Comparison of ENCODE assay signal across 8 cellular contexts in the genomic region with DNA sequence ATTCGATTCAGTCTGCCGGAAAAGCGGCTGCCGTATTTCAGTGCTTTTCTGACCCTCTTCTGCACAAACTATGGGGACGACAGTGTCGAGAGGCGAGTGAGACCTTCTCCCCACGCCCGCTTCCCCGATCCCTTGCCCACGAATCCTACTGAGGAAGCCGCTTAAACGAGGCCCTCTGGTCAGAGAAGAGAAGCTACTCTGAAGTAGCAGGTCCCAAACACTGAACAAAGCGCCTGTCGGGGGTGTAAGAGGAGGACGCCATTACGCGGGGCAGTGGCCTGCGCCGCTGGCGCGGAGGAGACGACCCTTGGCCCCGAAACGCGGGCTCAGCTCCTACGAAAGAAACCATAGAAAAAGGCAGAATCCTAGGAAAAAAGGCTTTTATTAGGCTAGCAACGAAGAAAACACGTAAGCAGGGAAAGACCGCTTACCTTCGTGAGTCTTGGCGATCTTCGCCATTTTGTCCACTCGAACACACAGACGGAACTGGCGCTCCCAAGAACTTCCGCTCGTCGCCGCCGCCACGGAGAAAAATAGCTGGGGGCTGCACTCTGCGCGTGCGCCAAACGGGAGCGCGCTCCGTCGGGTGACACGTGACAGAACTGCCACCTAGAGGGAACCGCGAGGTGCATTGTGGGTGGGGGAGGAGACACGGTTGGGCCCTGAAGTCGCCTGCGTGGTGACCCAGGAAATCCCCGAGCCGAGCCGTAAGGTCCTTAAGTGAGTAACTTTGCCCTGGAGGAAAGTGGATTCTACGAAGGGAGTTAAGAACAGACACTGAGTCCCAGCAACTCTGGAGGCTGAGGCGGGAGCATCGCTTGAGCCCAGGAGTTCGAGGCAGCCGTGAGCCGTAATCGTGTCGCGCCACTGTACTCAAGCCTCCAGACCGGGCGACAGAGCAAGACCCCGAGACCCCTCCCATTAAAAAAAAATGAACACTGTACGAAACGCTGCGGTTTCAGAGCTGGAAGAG.
DNase-seq lines count a peak whose midpoint lies in the region; ATAC-seq and TF ChIP-seq lines count a peak whose summit lies in the region.

A gene with protein sequence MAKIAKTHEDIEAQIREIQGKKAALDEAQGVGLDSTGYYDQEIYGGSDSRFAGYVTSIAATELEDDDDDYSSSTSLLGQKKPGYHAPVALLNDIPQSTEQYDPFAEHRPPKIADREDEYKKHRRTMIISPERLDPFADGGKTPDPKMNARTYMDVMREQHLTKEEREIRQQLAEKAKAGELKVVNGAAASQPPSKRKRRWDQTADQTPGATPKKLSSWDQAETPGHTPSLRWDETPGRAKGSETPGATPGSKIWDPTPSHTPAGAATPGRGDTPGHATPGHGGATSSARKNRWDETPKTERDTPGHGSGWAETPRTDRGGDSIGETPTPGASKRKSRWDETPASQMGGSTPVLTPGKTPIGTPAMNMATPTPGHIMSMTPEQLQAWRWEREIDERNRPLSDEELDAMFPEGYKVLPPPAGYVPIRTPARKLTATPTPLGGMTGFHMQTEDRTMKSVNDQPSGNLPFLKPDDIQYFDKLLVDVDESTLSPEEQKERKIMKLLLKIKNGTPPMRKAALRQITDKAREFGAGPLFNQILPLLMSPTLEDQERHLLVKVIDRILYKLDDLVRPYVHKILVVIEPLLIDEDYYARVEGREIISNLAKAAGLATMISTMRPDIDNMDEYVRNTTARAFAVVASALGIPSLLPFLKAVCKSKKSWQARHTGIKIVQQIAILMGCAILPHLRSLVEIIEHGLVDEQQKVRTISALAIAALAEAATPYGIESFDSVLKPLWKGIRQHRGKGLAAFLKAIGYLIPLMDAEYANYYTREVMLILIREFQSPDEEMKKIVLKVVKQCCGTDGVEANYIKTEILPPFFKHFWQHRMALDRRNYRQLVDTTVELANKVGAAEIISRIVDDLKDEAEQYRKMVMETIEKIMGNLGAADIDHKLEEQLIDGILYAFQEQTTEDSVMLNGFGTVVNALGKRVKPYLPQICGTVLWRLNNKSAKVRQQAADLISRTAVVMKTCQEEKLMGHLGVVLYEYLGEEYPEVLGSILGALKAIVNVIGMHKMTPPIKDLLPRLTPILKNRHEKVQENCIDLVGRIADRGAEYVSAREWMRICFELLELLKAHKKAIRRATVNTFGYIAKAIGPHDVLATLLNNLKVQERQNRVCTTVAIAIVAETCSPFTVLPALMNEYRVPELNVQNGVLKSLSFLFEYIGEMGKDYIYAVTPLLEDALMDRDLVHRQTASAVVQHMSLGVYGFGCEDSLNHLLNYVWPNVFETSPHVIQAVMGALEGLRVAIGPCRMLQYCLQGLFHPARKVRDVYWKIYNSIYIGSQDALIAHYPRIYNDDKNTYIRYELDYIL (minus strand): TSS at position 488 of the 973 bp plus-strand sequence. CDS start 29 bp downstream, at position 459.

- H2AFZ ChIP-seq in MM.1S (ENCODE audit: low read length), result peak within 1 kb of the TSS; percentile 83

- H3K9ac ChIP-seq in ES-I3 (ENCODE audit: low read depth, low read length) (peak within 1 kb of the TSS; percentile 95), MM.1S (ENCODE audit: low read length) (peak within 1 kb of the TSS; percentile 99)

- peak within 1 kb of the TSS; percentile 96 for H3K4me3 Mint-ChIP-seq in nephron progenitor cell
- peak within 1 kb of the TSS; percentile 85 to 91 for H3K4me3 Mint-ChIP-seq in stimulated activated naive CD8-positive, alpha-beta T cell treated with anti-CD3 and anti-CD28 coated beads, Interleukin-15, amount 100 ng/mL, for 72 hours

- H3K4me3 ChIP-seq in HAP-1, result peak within 1 kb of the TSS; percentile 98
- H3K4me3 ChIP-seq in MM.1S (ENCODE audit: low read length), result peak within 1 kb of the TSS; percentile 98

- H3K9me3 Mint-ChIP-seq in nephron progenitor cell, result no peaks in the 10 kb centered on the region
- no peaks in the 10 kb centered on the region for H3K9me3 Mint-ChIP-seq in stimulated activated naive CD8-positive, alpha-beta T cell treated with anti-CD3 and anti-CD28 coated beads, Interleukin-15, amount 100 ng/mL, for 72 hours

- peak; percentile 95 for ATAC-seq in stimulated activated naive CD8-positive, alpha-beta T cell treated with anti-CD3 and anti-CD28 coated beads, Interleukin-15, amount 100 ng/mL, for 72 hours

- H3K79me2 ChIP-seq in MM.1S (ENCODE audit: low read length), result peaks cover 57% of the 10 kb centered on the region

- peaks cover 13% of the 10 kb centered on the region for H3K36me3 Mint-ChIP-seq in nephron progenitor cell (ENCODE audit: low read depth)

- H3K27ac Mint-ChIP-seq in nephron progenitor cell, result peak within 1 kb of the TSS; percentile 100
- peak within 1 kb of the TSS; percentile 99 to 100 for H3K27ac Mint-ChIP-seq in stimulated activated naive CD8-positive, alpha-beta T cell treated with anti-CD3 and anti-CD28 coated beads, Interleukin-15, amount 100 ng/mL, for 72 hours

- H3K9me3 ChIP-seq in ES-I3 (ENCODE audit: control insufficient read depth, insufficient read depth, low read length) (no peaks in the 10 kb centered on the region), HAP-1 (no peaks in the 10 kb centered on the region), MM.1S (replicated peaks; ENCODE audit: insufficient read depth, low read length) (no peaks in the 10 kb centered on the region)

- H3K4me1 ChIP-seq in ES-I3 (ENCODE audit: insufficient read depth, low read length) (no peaks in the 10 kb centered on the region), HAP-1 (peaks cover 15% of the 10 kb centered on the region), MM.1S (ENCODE audit: low read length) (peaks cover 20% of the 10 kb centered on the region)

- TF ChIP-seq CTCF in MM.1S (IDR thresholded peaks at IDR 0.05; ENCODE audit: low read length), result no peak
- TF ChIP-seq CTCF in nephron progenitor cell (IDR thresholded peaks at IDR 0.05), result no peak

- peak within 1 kb of the TSS; percentile 85 for H3K27ac ChIP-seq in MM.1S (ENCODE audit: low read length)

- peaks cover 24% of the 10 kb centered on the region for H4K20me1 ChIP-seq in MM.1S (ENCODE audit: insufficient read depth, low read length)

- H3F3A ChIP-seq in MM.1S (ENCODE audit: insufficient read depth, low read length), result no peaks in the 10 kb centered on the region

- H3K27me3 Mint-ChIP-seq in nephron progenitor cell (ENCODE audit: low read depth, poor library complexity), result no peaks in the 10 kb centered on the region
- H3K27me3 Mint-ChIP-seq in stimulated activated naive CD8-positive, alpha-beta T cell treated with anti-CD3 and anti-CD28 coated beads, Interleukin-15, amount 100 ng/mL, for 72 hours, result no peaks in the 10 kb centered on the region

- H3K4me2 ChIP-seq in MM.1S (ENCODE audit: low read depth, low read length), result peak within 1 kb of the TSS; percentile 76

- H3K9me2 ChIP-seq in MM.1S (replicated peaks; ENCODE audit: insufficient read depth, low read length), result no peaks in the 10 kb centered on the region

- no peaks in the 10 kb centered on the region for H3K36me3 ChIP-seq in ES-I3 (ENCODE audit: insufficient read depth, low read length)
- peaks cover under 1% of the 10 kb centered on the region; the same call in 1 of the 2 replicates for H3K36me3 ChIP-seq in HAP-1 (replicated peaks)
- no peaks in the 10 kb centered on the region for H3K36me3 ChIP-seq in MM.1S (replicated peaks; ENCODE audit: insufficient read depth, low read length)

- H3K27me3 ChIP-seq in HAP-1 (ENCODE audit: low read depth) (no peaks in the 10 kb centered on the region), MM.1S (replicated peaks; ENCODE audit: insufficient read depth, low read length) (no peaks in the 10 kb centered on the region)

- in situ Hi-C loops in HAP-1 (cut with MboI; ENCODE audit: low sequenced_read_pairs), result loop anchor here (10.0 kb wide), 1 partner anchor 270 kb away; the partner anchor contains the start of gene MARS2

- DNase-seq in HAP-1 (ENCODE audit: low spot score in 2 of 2) (peak; percentile 94 to 99), MM.1S (peak; percentile 99), SIG-M5 (lab: John Stamatoyannopoulos, UW) (peak; percentile 82), activated gamma-delta T cell (lab: John Stamatoyannopoulos, UW) (peak; percentile 95), fibroblast of the conjunctiva (ENCODE audit: low read depth) (peak; percentile 95), nephron progenitor cell (peak; percentile 97)
- peak; percentile 99 to 100 for DNase-seq in stimulated activated naive CD8-positive, alpha-beta T cell treated with anti-CD3 and anti-CD28 coated beads, Interleukin-15, amount 100 ng/mL, for 72 hours

- H3K4me1 Mint-ChIP-seq in nephron progenitor cell, result peaks cover 50% of the 10 kb centered on the region
- H3K4me1 Mint-ChIP-seq in stimulated activated naive CD8-positive, alpha-beta T cell treated with anti-CD3 and anti-CD28 coated beads, Interleukin-15, amount 100 ng/mL, for 72 hours, result peaks cover 42% of the 10 kb centered on the region

Comparison
In these comparisons a context has a peak if more than half of its experiments do, and no peak if none do; other contexts are left out.
1. Peak in every context shown above with its lines: DNase-seq, ATAC-seq, H3K4me3 ChIP-seq and H3K27ac ChIP-seq.